18 cellular contexts compared by ENCODE assay signal in the genomic region with DNA sequence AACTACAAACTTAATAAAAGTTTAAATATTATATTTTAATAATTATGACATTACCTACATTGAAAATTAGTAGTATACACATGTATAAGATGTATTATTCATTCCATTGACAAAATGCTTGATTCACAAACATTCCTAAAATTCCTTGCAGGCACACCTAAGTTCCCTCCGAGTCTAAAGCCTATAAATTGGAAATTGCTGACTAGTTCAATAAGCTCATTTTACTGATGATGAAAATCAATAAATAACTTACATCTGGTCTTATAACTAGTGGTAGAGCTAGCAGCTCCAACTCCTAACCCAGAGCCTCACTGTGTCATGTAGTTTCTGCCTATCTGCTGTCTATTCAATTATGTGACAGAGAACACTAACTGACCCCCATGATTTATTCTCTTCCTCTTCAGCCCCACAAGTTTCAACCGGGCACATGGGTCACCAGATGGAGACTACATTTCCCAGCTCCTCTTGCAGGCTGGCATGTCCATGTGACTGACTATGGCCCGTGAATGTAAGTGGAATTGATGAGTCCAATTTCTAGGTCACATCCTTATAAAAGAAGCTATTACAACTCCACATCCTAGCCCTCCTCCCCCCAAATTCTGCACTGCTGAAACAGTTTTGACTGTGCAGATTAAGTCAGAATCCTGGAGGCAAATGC. TPM values are rescaled to one million over a fixed set of nuclear protein-coding genes. Genes with fewer than 3 reads are reported as not detected.
DNase-seq lines count a peak whose midpoint lies in the region; ATAC-seq, FAIRE-seq and TF ChIP-seq lines count a peak whose summit lies in the region.
"Had no signal": no experiment of that assay in that cellular context is flagged by ENCODE, and none has a peak within 500 bp of the region (broad histone marks: within the 10 kb centered on the region; RNA-seq: fewer than 3 reads in every experiment).

No MANE protein-coding gene starts in this region.

- ATAC-seq in GM23338 (peak; percentile 37; the same call in 1 of the 3 replicates), gastroesophageal sphincter (no peak), GM19023 (IDR thresholded peaks at IDR 0.05; ENCODE audit: unreplicated experiment) (no peak)
- ATAC-seq: Panc1, T-cell had no signal

- H2BK5ac ChIP-seq in H1 (ENCODE audit: low read depth, low read length) = no peak overlapping the region

- H4K8ac ChIP-seq in H1 (ENCODE audit: extremely low read depth, insufficient read depth, low read length) = no peak overlapping the region

- POLR2A ChIA-PET in H1 (lab: Charles Lee; ENCODE audit: partially characterized antibody) = interaction anchor here (0.5 to 1.1 kb wide), 3 partner anchors 9 to 207 kb away, joined by 3 to 4 read pairs (median 3); no protein-coding TSS in a partner anchor

- no peak overlapping the region for H2BK15ac ChIP-seq in H1 (ENCODE audit: low read length)

- no peak overlapping the region for H3K18ac ChIP-seq in H1 (ENCODE audit: extremely low read depth, low read length)

- no peak for TF ChIP-seq RAD21 in H1 (IDR thresholded peaks at IDR 0.05 in 1 of 2, conservative IDR thresholded peaks at IDR 0.05 in 1 of 2; ENCODE audit: low read depth in 2 of 2, low read length in 2 of 2)

- H3K36me3 ChIP-seq in GM23338 (ENCODE audit: insufficient read depth) = no peaks in the 10 kb centered on the region
- no peaks in the 10 kb centered on the region for H3K36me3 ChIP-seq in H1 (ENCODE audit: control insufficient read depth in 2 of 4, insufficient read depth in 4 of 4, low read length in 3 of 4)
- H3K36me3 ChIP-seq in gastroesophageal sphincter = no peaks in the 10 kb centered on the region
- H3K36me3 ChIP-seq: SJSA1 had no signal

- CTCF ChIA-PET in H1 (lab: Charles Lee; ENCODE audit: partially characterized antibody) = interaction anchor here (0.7 to 2.2 kb wide), 4 partner anchors 10 to 209 kb away, joined by 3 to 6 read pairs (median 3); no protein-coding TSS in a partner anchor

- peaks cover 2% of the 10 kb centered on the region for H3K27me3 Mint-ChIP-seq in GM23338 (ENCODE audit: insufficient read depth, low read depth, poor library complexity)
- H3K27me3 Mint-ChIP-seq: T-cell had no signal

- no peak overlapping the region for H4K91ac ChIP-seq in H1 (replicated peaks; ENCODE audit: insufficient read length, low read length)

- H3K9me3 Mint-ChIP-seq in GM23338 = no peaks in the 10 kb centered on the region
- H3K9me3 Mint-ChIP-seq: T-cell had no signal

- H3K36me3 Mint-ChIP-seq in GM23338 (ENCODE audit: low read depth) = no peaks in the 10 kb centered on the region
- H3K36me3 Mint-ChIP-seq: T-cell had no signal

- no peak for TF ChIP-seq POLR2A in H1 (IDR thresholded peaks at IDR 0.05; ENCODE audit: control extremely low read depth in 1 of 2, low read depth in 2 of 2, low read length in 2 of 2)
- TF ChIP-seq POLR2A in gastroesophageal sphincter (IDR thresholded peaks at IDR 0.05) = no peak

- FAIRE-seq in G401.6 (lab: Jason Lieb, UNC) (peak; percentile 73), H1 (lab: Jason Lieb, UNC) (no peak)
- FAIRE-seq: GM12891, GM18507 had no signal

- H4K5ac ChIP-seq in H1 (ENCODE audit: insufficient read length, low read depth, low read length) = no peak overlapping the region

- no peak for TF ChIP-seq EP300 in H1 (IDR thresholded peaks at IDR 0.05; ENCODE audit: borderline replicate concordance in 1 of 2, low read depth in 2 of 2, low read length in 2 of 2)
- TF ChIP-seq EP300 in gastroesophageal sphincter (IDR thresholded peaks at IDR 0.05) = no peak

- H3F3A ChIP-seq in GM23338 (replicated peaks; ENCODE audit: low read depth) = no peaks in the 10 kb centered on the region

- no peak overlapping the region for H3K23ac ChIP-seq in H1 (ENCODE audit: insufficient read length)

- TF ChIP-seq CTCF in GM23338 (conservative IDR thresholded peaks at IDR 0.05; ENCODE audit: low read depth in 2 of 2) (no peak), H1 (IDR thresholded peaks at IDR 0.05; ENCODE audit: control extremely low read depth in 1 of 3, insufficient read depth in 1 of 3, low read depth in 1 of 3, low read length in 3 of 3) (no peak), gastroesophageal sphincter (IDR thresholded peaks at IDR 0.05) (no peak)

- H2BK12ac ChIP-seq in H1 (ENCODE audit: low read depth, low read length) = no peak overlapping the region

- no peak overlapping the region for H2AK5ac ChIP-seq in H1 (ENCODE audit: low read depth, low read length)

- H3K27ac ChIP-seq in GM23338 (ENCODE audit: low read depth) = no peak overlapping the region
- H3K27ac ChIP-seq in H1 (ENCODE audit: low read depth, low read length) = no peak overlapping the region
- H3K27ac ChIP-seq in gastroesophageal sphincter = no peak overlapping the region
- H3K27ac ChIP-seq: C4-2B, SJSA1 had no signal

- in situ Hi-C loops in SK-MEL-5 (cut with HindIII; ENCODE audit: low pct_unique_long_range_greater_than_20kb, low sequenced_read_pairs) = no loop called here

- no peak overlapping the region for H3K27ac Mint-ChIP-seq in GM23338
- H3K27ac Mint-ChIP-seq: H9, T-cell had no signal

- H3K4me3 ChIP-seq in GM23338 (no peak overlapping the region), H1 (ENCODE audit: extremely low read depth in 1 of 4, insufficient read depth in 2 of 4, low read depth in 3 of 4, low read length in 4 of 4) (no peak overlapping the region), gastroesophageal sphincter (no peak overlapping the region)
- H3K4me3 ChIP-seq: SJSA1 had no signal

- H3K79me2 ChIP-seq in GM23338 (replicated peaks; ENCODE audit: insufficient read depth) (no peaks in the 10 kb centered on the region), H1 (ENCODE audit: control insufficient read depth in 1 of 2, insufficient read depth in 2 of 2, low read length in 2 of 2) (no peaks in the 10 kb centered on the region)

- no peaks in the 10 kb centered on the region for H3K27me3 ChIP-seq in GM23338 (ENCODE audit: insufficient read depth)
- H3K27me3 ChIP-seq in H1 (replicated peaks in 1 of 4; ENCODE audit: control insufficient read depth in 3 of 4, extremely low read depth in 1 of 4, insufficient read depth in 3 of 4, low read length in 3 of 4) = no peaks in the 10 kb centered on the region
- no peaks in the 10 kb centered on the region for H3K27me3 ChIP-seq in gastroesophageal sphincter
- H3K27me3 ChIP-seq: SJSA1 had no signal

- H3K9me3 ChIP-seq in H1 (ENCODE audit: insufficient read depth in 2 of 2, low read depth in 1 of 2, low read length in 1 of 2) (no peaks in the 10 kb centered on the region), gastroesophageal sphincter (no peaks in the 10 kb centered on the region)
- H3K9me3 ChIP-seq: SJSA1 had no signal

- H2BK20ac ChIP-seq in H1 (ENCODE audit: low read length) = no peak overlapping the region

- no peak overlapping the region for H3K56ac ChIP-seq in H1 (replicated peaks; ENCODE audit: insufficient read length, low read depth, low read length)

- H4K20me1 ChIP-seq in GM23338 (replicated peaks; ENCODE audit: insufficient read depth) (no peaks in the 10 kb centered on the region), H1 (replicated peaks in 1 of 2; ENCODE audit: control insufficient read depth in 1 of 2, insufficient read depth in 2 of 2, low read length in 2 of 2) (no peaks in the 10 kb centered on the region)

- no peaks in the 10 kb centered on the region for H3K23me2 ChIP-seq in H1 (ENCODE audit: low read depth, low read length)

- H3K4ac ChIP-seq in H1 (replicated peaks; ENCODE audit: insufficient read length, low read depth, low read length) = no peak overlapping the region

- peak overlapping the region; percentile 1; the same call in 1 of the 2 replicates for H2AFZ ChIP-seq in GM23338
- H2AFZ ChIP-seq in H1 (ENCODE audit: low read length) = peak overlapping the region; percentile 55; the same call in 1 of the 2 replicates

- no peak for DNase-seq in GM23338 (ENCODE audit: low spot score)
- peak; percentile 41 for DNase-seq in SK-MEL-5 (ENCODE audit: low read depth, low spot score)
- no peak for DNase-seq in H1 (ENCODE audit: low read depth in 1 of 2, low spot score in 2 of 2)
- no peak for DNase-seq in HPDE6-E6E7 (ENCODE audit: extremely low spot score)
- DNase-seq: AML-193, H9, Karpas-422, NCI-H1694 treated with DMSO at 0.1 percent for 48 hours, NCI-H510A treated with DMSO at 0.1 percent for 48 hours, T-cell had no signal

- no peaks in the 10 kb centered on the region for H3K4me1 ChIP-seq in GM23338 (ENCODE audit: insufficient read depth)
- no peaks in the 10 kb centered on the region for H3K4me1 ChIP-seq in H1 (replicated peaks in 1 of 4; ENCODE audit: control insufficient read depth in 3 of 4, insufficient read depth in 4 of 4, low read length in 3 of 4)
- H3K4me1 ChIP-seq in gastroesophageal sphincter = no peaks in the 10 kb centered on the region
- H3K4me1 ChIP-seq: SJSA1 had no signal

- no peak overlapping the region for H3K4me3 Mint-ChIP-seq in GM23338
- H3K4me3 Mint-ChIP-seq: H9, T-cell had no signal

- H3K4me2 ChIP-seq in GM23338 (no peak overlapping the region), H1 (ENCODE audit: insufficient read depth in 1 of 2, low read depth in 2 of 2, low read length in 2 of 2) (no peak overlapping the region)

- no peaks in the 10 kb centered on the region for H3K9me2 ChIP-seq in GM23338 (ENCODE audit: insufficient read depth)

- H3K14ac ChIP-seq in H1 (ENCODE audit: insufficient read length) = no peak overlapping the region

- no peaks in the 10 kb centered on the region for H3K79me1 ChIP-seq in H1 (ENCODE audit: low read depth, low read length)

- no peak overlapping the region for H3K9ac ChIP-seq in H1 (replicated peaks in 1 of 4; ENCODE audit: extremely low read depth in 1 of 4, low read depth in 3 of 4, low read length in 3 of 4)

- H2BK120ac ChIP-seq in H1 (replicated peaks; ENCODE audit: low read depth, low read length) = no peak overlapping the region

- no peaks in the 10 kb centered on the region for H3K4me1 Mint-ChIP-seq in GM23338
- H3K4me1 Mint-ChIP-seq: T-cell had no signal

- WGBS in H1 (ENCODE audit: extremely low coverage in 1 of 2, insufficient coverage in 1 of 2, insufficient read length in 1 of 2, insufficient replicate concordance in 2 of 2, low coverage in 1 of 2, low lambda C conversion rate in 2 of 2, missing lambda C conversion rate in 1 of 2), 2 experiments = 72% methylated on average over 3 of the region's 3 CpGs; no CpG with 5 or more reads in 1 of the 2 experiments
- WGBS in gastroesophageal sphincter (ENCODE audit: low coverage in 1 of 2), 2 donors = 62 to 65% methylated on average over 2 to 3 of the region's 3 CpGs

RNA-seq across cellular contexts. Expression of gene LRRC8D, which starts 29.6 kb away (rescaled TPM):
- 48.1 and 48.8 TPM in 2 replicates for total RNA-seq in GM23338 (2014; rRNA removed; shearing (Covaris generic))
- polyA plus RNA-seq in GM23338 (2016; fragmentation: Nextera tagmentation; extraction: Ambion mirVana) = 22.4 and 23.6 TPM in 2 replicates
- 46.0 and 48.7 TPM in 2 replicates for total RNA-seq in SK-MEL-5 (2014; rRNA removed; shearing (Covaris generic))
- polyA plus RNA-seq in SK-MEL-5 (2015; cell fraction: cytosol; rRNA removed) = 56.2 and 70.3 TPM in 2 replicates
- polyA plus RNA-seq in SK-MEL-5 (2015; cell fraction: nucleus; rRNA removed) = 38.1 and 43.8 TPM in 2 replicates
- total RNA-seq in H1 (2021; fragmentation: NEBNext Ultra II Directional; extraction: Animal tissue kit (Norgen Biotek cat#: 25700)) = 58.5 and 58.9 TPM in 2 replicates
- 42.0 and 49.1 TPM in 2 replicates for polyA plus RNA-seq in H1 (2011; rRNA removed)
- polyA plus RNA-seq in H1 (2011; cell fraction: cytosol; rRNA removed) = 48.4 TPM
- 45.7 TPM for polyA plus RNA-seq in H1 (2011; cell fraction: nucleus; rRNA removed)
- 29.8 to 37.9 TPM (median 34.2 TPM) in 4 replicates for polyA plus RNA-seq in H1 (2012, experiment 1 of 2)
- 3.1 TPM for polyA plus RNA-seq in H1 (2012, experiment 2 of 2)
- 44.7 TPM for polyA plus RNA-seq in H1 (2013, experiment 1 of 2)
- 50.3 TPM for polyA plus RNA-seq in H1 (2013, experiment 2 of 2)
- 90.4 and 90.6 TPM in 2 replicates for polyA minus RNA-seq in H1 (2011; rRNA and poly(A)+ RNA removed)
- polyA minus RNA-seq in H1 (2011; cell fraction: cytosol; rRNA and poly(A)+ RNA removed) = 49.9 TPM
- polyA minus RNA-seq in H1 (2011; cell fraction: nucleus; rRNA and poly(A)+ RNA removed) = 53.5 TPM
- total RNA-seq in gastroesophageal sphincter = 1 to 10 TPM; 4.7 to 8.5 (median 6.5) TPM
